10 cellular contexts compared by ENCODE assay signal in the genomic region with DNA sequence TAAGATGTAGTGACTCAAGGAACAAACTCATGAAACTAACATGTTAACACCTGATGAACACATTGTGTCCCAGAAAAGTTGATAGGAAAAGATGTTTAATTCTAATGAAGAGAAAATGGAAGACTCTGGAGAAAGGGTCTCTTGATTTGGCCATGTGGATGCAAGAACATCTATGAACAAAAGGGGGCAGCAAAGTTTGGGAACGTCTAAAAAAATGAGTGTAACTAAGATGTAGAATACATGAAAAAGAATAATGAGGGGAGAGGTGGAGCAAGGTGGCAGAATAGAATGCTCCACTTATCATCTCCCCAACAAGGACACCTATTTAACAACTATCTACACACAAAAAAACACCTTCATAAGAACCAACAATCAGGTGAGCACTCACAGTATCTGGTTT.
DNase-seq lines count a peak whose midpoint lies in the region; ATAC-seq and TF ChIP-seq lines count a peak whose summit lies in the region.
"Had no signal": no experiment of that assay in that cellular context is flagged by ENCODE, and none has a peak within 500 bp of the region (broad histone marks: within the 10 kb centered on the region; RNA-seq: fewer than 3 reads in every experiment).

No MANE protein-coding gene starts in this region.

- no peak overlapping the region for H3K9ac ChIP-seq in liver (ENCODE audit: low read depth in 1 of 2, low read length in 2 of 2)

- no peaks in the 10 kb centered on the region for H3K36me3 Mint-ChIP-seq in Calu3 (ENCODE audit: insufficient read depth, unreplicated experiment)
- H3K36me3 Mint-ChIP-seq: activated naive CD4-positive, alpha-beta T cell treated with anti-CD3 and anti-CD28 coated beads, Interleukin-2, amount 50 U/mL, for 72 hours had no signal

- DNase-seq in Calu3 (peak; percentile 28), HT-29 (ENCODE audit: low spot score) (peak; percentile 45), amniotic epithelial cell (ENCODE audit: low read depth) (peak; percentile 42), putamen (ENCODE audit: low spot score) (no peak)
- DNase-seq in central memory CD4-positive, alpha-beta T cell, result no peak
- DNase-seq: SHP77 had no signal

- H3K27ac ChIP-seq in liver (ENCODE audit: low read depth in 1 of 2, low read length in 2 of 2), result no peak overlapping the region

- no peak for ATAC-seq in HG02981 (IDR thresholded peaks at IDR 0.05; ENCODE audit: unreplicated experiment)
- ATAC-seq in activated CD4-positive, CD25-positive, alpha-beta regulatory T cell treated with anti-CD3 and anti-CD28 coated beads, Interleukin-2, amount 50 U/mL, for 24 hours, result no peak
- ATAC-seq: activated naive CD4-positive, alpha-beta T cell treated with anti-CD3 and anti-CD28 coated beads, Interleukin-2, amount 50 U/mL, for 72 hours had no signal

- peaks cover 18% of the 10 kb centered on the region for H3K4me1 Mint-ChIP-seq in Calu3 (ENCODE audit: low read depth, unreplicated experiment)

- no peaks in the 10 kb centered on the region for H3K27me3 Mint-ChIP-seq in Calu3 (ENCODE audit: unreplicated experiment)

- no peaks in the 10 kb centered on the region for H3K9me3 ChIP-seq in liver (ENCODE audit: control insufficient read depth in 4 of 4, low read length in 3 of 4)

- H3K4me1 ChIP-seq in liver (ENCODE audit: control insufficient read depth in 4 of 4, insufficient read depth in 4 of 4, low read length in 3 of 4), result peaks cover 0 to 2% (median 0%) of the 10 kb centered on the region in 4 donors

- CTCF ChIA-PET in Calu3 (lab: Charles Lee), result no interaction called here

- WGBS in liver, result 15% methylated on average over 1 of the region's 1 CpG

- peaks cover 15% of the 10 kb centered on the region for H3K9me3 Mint-ChIP-seq in Calu3 (ENCODE audit: low read depth, unreplicated experiment)

- intact Hi-C loops in Calu3 (cut with micrococcal nuclease; ENCODE audit: unreplicated experiment), result loop anchor here (2.0 kb wide), 1 partner anchor 312 kb away; no protein-coding TSS in a partner anchor

- no peaks in the 10 kb centered on the region for H3K36me3 ChIP-seq in liver (ENCODE audit: control insufficient read depth in 4 of 4, insufficient read depth in 3 of 4, low read depth in 1 of 4, low read length in 3 of 4)

- no peak overlapping the region for H3K27ac Mint-ChIP-seq in Calu3 (ENCODE audit: unreplicated experiment)
- H3K27ac Mint-ChIP-seq: activated naive CD4-positive, alpha-beta T cell treated with anti-CD3 and anti-CD28 coated beads, Interleukin-2, amount 50 U/mL, for 72 hours had no signal

- TF ChIP-seq CTCF in Calu3 (IDR thresholded peaks at IDR 0.05; ENCODE audit: unreplicated experiment), result peak; percentile 51
- TF ChIP-seq CTCF in liver (IDR thresholded peaks at IDR 0.05; ENCODE audit: low read depth, low read length, missing input control), result peak; percentile 20

- BruUV-seq in Calu3 (replicated peaks; lab: Mats Ljungman, UMichigan), result no TSS peak

- H3K4me3 ChIP-seq in liver (ENCODE audit: low read depth in 1 of 3, low read length in 3 of 3), result no peak overlapping the region

- H3K27me3 ChIP-seq in liver (ENCODE audit: control insufficient read depth in 4 of 4, insufficient read depth in 4 of 4, low read length in 3 of 4), result no peaks in the 10 kb centered on the region

- peak; percentile 58 to 73 for TF ChIP-seq RAD21 in liver (IDR thresholded peaks at IDR 0.05)

- no peak overlapping the region for H3K4me3 Mint-ChIP-seq in Calu3 (ENCODE audit: low read depth, unreplicated experiment)

TF ChIP-seq in liver, 16 proteins besides CTCF, POLR2A, EP300 and RAD21:
- TF ChIP-seq NR2F2 (IDR thresholded peaks at IDR 0.05) (no peak), GABPA (IDR thresholded peaks at IDR 0.05 in 1 of 2, conservative IDR thresholded peaks at IDR 0.05 in 1 of 2) (no peak), RXRA (IDR thresholded peaks at IDR 0.05) (no peak), JUND (IDR thresholded peaks at IDR 0.05) (no peak), FOXA2 (IDR thresholded peaks at IDR 0.05) (no peak), FOXA1 (IDR thresholded peaks at IDR 0.05) (no peak), TAF1 (conservative IDR thresholded peaks at IDR 0.05) (no peak), EGR1 (IDR thresholded peaks at IDR 0.05; ENCODE audit: low read depth in 2 of 2) (no peak), SP1 (IDR thresholded peaks at IDR 0.05) (no peak), HNF4A (conservative IDR thresholded peaks at IDR 0.05) (no peak), YY1 (IDR thresholded peaks at IDR 0.05) (no peak), HNF4G (IDR thresholded peaks at IDR 0.05) (no peak)
- TF ChIP-seq, protein P1, sequence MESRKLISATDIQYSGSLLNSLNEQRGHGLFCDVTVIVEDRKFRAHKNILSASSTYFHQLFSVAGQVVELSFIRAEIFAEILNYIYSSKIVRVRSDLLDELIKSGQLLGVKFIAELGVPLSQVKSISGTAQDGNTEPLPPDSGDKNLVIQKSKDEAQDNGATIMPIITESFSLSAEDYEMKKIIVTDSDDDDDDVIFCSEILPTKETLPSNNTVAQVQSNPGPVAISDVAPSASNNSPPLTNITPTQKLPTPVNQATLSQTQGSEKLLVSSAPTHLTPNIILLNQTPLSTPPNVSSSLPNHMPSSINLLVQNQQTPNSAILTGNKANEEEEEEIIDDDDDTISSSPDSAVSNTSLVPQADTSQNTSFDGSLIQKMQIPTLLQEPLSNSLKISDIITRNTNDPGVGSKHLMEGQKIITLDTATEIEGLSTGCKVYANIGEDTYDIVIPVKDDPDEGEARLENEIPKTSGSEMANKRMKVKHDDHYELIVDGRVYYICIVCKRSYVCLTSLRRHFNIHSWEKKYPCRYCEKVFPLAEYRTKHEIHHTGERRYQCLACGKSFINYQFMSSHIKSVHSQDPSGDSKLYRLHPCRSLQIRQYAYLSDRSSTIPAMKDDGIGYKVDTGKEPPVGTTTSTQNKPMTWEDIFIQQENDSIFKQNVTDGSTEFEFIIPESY (IDR thresholded peaks at IDR 0.05), result no peak
- TF ChIP-seq, protein P2, sequence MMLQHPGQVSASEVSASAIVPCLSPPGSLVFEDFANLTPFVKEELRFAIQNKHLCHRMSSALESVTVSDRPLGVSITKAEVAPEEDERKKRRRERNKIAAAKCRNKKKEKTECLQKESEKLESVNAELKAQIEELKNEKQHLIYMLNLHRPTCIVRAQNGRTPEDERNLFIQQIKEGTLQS (IDR thresholded peaks at IDR 0.05), result no peak
- TF ChIP-seq, protein P3, sequence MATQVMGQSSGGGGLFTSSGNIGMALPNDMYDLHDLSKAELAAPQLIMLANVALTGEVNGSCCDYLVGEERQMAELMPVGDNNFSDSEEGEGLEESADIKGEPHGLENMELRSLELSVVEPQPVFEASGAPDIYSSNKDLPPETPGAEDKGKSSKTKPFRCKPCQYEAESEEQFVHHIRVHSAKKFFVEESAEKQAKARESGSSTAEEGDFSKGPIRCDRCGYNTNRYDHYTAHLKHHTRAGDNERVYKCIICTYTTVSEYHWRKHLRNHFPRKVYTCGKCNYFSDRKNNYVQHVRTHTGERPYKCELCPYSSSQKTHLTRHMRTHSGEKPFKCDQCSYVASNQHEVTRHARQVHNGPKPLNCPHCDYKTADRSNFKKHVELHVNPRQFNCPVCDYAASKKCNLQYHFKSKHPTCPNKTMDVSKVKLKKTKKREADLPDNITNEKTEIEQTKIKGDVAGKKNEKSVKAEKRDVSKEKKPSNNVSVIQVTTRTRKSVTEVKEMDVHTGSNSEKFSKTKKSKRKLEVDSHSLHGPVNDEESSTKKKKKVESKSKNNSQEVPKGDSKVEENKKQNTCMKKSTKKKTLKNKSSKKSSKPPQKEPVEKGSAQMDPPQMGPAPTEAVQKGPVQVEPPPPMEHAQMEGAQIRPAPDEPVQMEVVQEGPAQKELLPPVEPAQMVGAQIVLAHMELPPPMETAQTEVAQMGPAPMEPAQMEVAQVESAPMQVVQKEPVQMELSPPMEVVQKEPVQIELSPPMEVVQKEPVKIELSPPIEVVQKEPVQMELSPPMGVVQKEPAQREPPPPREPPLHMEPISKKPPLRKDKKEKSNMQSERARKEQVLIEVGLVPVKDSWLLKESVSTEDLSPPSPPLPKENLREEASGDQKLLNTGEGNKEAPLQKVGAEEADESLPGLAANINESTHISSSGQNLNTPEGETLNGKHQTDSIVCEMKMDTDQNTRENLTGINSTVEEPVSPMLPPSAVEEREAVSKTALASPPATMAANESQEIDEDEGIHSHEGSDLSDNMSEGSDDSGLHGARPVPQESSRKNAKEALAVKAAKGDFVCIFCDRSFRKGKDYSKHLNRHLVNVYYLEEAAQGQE (IDR thresholded peaks at IDR 0.05), result no peak
- TF ChIP-seq, protein P4, sequence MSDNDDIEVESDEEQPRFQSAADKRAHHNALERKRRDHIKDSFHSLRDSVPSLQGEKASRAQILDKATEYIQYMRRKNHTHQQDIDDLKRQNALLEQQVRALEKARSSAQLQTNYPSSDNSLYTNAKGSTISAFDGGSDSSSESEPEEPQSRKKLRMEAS (IDR thresholded peaks at IDR 0.05), result no peak

Comparison
In these comparisons a context has a peak if more than half of its experiments do, and no peak if none do; other contexts are left out.
1. DNase-seq: peak in Calu3 (single experiment), HT-29 (single experiment) and amniotic epithelial cell (single experiment); none in putamen (single experiment) and central memory CD4-positive, alpha-beta T cell (single experiment).